Comparison of ENCODE assay signal across 1 cellular context in the genomic region with DNA sequence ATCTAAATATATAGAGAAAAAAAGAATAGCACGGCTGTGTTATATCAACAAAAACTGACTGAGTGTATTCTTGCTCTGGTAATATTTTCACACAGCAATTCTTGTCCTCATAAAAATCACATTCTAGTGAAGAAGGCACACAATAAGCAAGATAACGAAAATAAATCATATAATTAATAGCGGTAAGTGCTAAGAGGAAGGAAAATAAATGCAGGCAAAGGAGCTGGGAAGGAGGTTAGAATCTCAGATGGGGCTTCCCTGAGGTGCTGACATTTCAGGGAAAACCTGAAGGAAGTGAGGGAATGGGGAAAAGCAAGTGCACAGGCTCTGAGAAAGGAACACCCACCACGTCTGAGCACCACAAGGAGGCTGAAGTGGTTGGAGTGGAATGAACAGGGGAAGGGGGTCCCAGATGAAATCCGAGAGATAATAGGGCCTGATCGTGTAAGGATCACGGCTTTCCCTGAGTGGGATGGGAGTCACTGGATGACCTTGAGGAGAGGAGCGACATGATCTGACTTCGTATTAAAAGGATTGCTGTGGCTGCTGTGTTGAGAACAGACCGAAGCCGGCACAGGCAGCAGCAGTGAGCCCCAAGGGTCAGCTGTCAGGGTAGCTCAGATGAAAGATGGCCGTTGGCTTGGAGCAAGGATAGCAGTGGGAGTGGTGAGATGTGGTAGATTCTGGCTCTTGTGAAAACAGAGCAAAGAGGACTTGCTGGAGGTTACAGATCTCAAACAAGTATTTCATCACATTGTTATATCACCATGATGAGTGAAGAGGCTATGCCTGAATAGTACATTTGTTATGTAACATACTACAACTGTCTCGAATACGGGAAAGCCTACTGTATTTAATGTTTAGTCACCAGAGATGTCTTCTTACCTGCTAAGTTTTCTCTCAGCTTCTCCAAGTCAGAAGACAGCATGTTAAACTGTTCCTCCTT.
TF ChIP-seq lines count a peak whose summit lies in the region.

No MANE protein-coding gene starts in this region.

TF ChIP-seq in K562, 482 proteins besides CTCF, POLR2A, EP300 and RAD21 (continued from another document and continues in another):
- TF ChIP-seq, protein P1, sequence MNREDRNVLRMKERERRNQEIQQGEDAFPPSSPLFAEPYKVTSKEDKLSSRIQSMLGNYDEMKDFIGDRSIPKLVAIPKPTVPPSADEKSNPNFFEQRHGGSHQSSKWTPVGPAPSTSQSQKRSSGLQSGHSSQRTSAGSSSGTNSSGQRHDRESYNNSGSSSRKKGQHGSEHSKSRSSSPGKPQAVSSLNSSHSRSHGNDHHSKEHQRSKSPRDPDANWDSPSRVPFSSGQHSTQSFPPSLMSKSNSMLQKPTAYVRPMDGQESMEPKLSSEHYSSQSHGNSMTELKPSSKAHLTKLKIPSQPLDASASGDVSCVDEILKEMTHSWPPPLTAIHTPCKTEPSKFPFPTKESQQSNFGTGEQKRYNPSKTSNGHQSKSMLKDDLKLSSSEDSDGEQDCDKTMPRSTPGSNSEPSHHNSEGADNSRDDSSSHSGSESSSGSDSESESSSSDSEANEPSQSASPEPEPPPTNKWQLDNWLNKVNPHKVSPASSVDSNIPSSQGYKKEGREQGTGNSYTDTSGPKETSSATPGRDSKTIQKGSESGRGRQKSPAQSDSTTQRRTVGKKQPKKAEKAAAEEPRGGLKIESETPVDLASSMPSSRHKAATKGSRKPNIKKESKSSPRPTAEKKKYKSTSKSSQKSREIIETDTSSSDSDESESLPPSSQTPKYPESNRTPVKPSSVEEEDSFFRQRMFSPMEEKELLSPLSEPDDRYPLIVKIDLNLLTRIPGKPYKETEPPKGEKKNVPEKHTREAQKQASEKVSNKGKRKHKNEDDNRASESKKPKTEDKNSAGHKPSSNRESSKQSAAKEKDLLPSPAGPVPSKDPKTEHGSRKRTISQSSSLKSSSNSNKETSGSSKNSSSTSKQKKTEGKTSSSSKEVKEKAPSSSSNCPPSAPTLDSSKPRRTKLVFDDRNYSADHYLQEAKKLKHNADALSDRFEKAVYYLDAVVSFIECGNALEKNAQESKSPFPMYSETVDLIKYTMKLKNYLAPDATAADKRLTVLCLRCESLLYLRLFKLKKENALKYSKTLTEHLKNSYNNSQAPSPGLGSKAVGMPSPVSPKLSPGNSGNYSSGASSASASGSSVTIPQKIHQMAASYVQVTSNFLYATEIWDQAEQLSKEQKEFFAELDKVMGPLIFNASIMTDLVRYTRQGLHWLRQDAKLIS (CRISPR knock-in tag; IDR thresholded peaks at IDR 0.05) = no peak
- TF ChIP-seq ZNF699 (CRISPR knock-in tag; IDR thresholded peaks at IDR 0.05; ENCODE audit: insufficient replicate concordance) (no peak), HDAC2 (IDR thresholded peaks at IDR 0.05) (0 out of 2 replicates have a peak, but pooled peaks have one; percentile 46), ZBTB17 (CRISPR knock-in tag; IDR thresholded peaks at IDR 0.05) (0 out of 2 replicates have a peak, but pooled peaks have one; percentile 37), ETV1 (tag; conservative IDR thresholded peaks at IDR 0.05; ENCODE audit: low read depth) (no peak), XRCC5 (IDR thresholded peaks at IDR 0.05; ENCODE audit: low read depth, low read length) (no peak), ZNF445 (CRISPR knock-in tag; IDR thresholded peaks at IDR 0.05; ENCODE audit: low read depth) (no peak), CREB1 (IDR thresholded peaks at IDR 0.05) (no peak), CREB1 (CRISPR knock-in tag; IDR thresholded peaks at IDR 0.05) (no peak), ETV5 (CRISPR knock-in tag; IDR thresholded peaks at IDR 0.05; ENCODE audit: low read depth) (peak; percentile 43; the same call in 1 of the 2 replicates), ZNF583 (CRISPR knock-in tag; IDR thresholded peaks at IDR 0.05) (peak; percentile 84), RNF2 (IDR thresholded peaks at IDR 0.05) (peak; percentile 79; the same call in 1 of the 2 replicates), TCFL5 (CRISPR knock-in tag; conservative IDR thresholded peaks at IDR 0.05) (peak; percentile 66; the same call in 1 of the 2 replicates), BRCA1 (IDR thresholded peaks at IDR 0.05) (no peak), BRCA1 (CRISPR knock-in tag; IDR thresholded peaks at IDR 0.05) (no peak), FOSL1 (tag; conservative IDR thresholded peaks at IDR 0.05) (no peak), FOXJ3 (CRISPR knock-in tag; IDR thresholded peaks at IDR 0.05) (no peak), GABPB2 (CRISPR knock-in tag; conservative IDR thresholded peaks at IDR 0.05) (no peak), ZNF263 (CRISPR knock-in tag; IDR thresholded peaks at IDR 0.05; ENCODE audit: borderline replicate concordance) (peak; percentile 30; the same call in 1 of the 2 replicates), GTF2E2 (tag; IDR thresholded peaks at IDR 0.05) (0 out of 2 replicates have a peak, but pooled peaks have one; percentile 39), PHF20 (IDR thresholded peaks at IDR 0.05; ENCODE audit: partially characterized antibody) (no peak)
- TF ChIP-seq, protein P2, sequence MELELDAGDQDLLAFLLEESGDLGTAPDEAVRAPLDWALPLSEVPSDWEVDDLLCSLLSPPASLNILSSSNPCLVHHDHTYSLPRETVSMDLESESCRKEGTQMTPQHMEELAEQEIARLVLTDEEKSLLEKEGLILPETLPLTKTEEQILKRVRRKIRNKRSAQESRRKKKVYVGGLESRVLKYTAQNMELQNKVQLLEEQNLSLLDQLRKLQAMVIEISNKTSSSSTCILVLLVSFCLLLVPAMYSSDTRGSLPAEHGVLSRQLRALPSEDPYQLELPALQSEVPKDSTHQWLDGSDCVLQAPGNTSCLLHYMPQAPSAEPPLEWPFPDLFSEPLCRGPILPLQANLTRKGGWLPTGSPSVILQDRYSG (tag; conservative IDR thresholded peaks at IDR 0.05; ENCODE audit: low read depth) = no peak; the same call in 1 of the 2 replicates
- TF ChIP-seq, protein P3, sequence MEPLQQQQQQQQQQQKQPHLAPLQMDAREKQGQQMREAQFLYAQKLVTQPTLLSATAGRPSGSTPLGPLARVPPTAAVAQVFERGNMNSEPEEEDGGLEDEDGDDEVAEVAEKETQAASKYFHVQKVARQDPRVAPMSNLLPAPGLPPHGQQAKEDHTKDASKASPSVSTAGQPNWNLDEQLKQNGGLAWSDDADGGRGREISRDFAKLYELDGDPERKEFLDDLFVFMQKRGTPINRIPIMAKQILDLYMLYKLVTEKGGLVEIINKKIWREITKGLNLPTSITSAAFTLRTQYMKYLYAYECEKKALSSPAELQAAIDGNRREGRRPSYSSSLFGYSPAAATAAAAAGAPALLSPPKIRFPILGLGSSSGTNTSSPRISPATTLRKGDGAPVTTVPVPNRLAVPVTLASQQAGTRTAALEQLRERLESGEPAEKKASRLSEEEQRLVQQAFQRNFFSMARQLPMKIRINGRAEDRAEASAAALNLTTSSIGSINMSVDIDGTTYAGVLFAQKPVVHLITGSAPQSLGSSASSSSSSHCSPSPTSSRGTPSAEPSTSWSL (CRISPR knock-in tag; IDR thresholded peaks at IDR 0.05; ENCODE audit: borderline replicate concordance) = peak; percentile 58; the same call in 1 of the 2 replicates
- TF ChIP-seq, protein P4, sequence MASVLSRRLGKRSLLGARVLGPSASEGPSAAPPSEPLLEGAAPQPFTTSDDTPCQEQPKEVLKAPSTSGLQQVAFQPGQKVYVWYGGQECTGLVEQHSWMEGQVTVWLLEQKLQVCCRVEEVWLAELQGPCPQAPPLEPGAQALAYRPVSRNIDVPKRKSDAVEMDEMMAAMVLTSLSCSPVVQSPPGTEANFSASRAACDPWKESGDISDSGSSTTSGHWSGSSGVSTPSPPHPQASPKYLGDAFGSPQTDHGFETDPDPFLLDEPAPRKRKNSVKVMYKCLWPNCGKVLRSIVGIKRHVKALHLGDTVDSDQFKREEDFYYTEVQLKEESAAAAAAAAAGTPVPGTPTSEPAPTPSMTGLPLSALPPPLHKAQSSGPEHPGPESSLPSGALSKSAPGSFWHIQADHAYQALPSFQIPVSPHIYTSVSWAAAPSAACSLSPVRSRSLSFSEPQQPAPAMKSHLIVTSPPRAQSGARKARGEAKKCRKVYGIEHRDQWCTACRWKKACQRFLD (CRISPR knock-in tag; IDR thresholded peaks at IDR 0.05) = peak; percentile 81
- TF ChIP-seq, protein P5, sequence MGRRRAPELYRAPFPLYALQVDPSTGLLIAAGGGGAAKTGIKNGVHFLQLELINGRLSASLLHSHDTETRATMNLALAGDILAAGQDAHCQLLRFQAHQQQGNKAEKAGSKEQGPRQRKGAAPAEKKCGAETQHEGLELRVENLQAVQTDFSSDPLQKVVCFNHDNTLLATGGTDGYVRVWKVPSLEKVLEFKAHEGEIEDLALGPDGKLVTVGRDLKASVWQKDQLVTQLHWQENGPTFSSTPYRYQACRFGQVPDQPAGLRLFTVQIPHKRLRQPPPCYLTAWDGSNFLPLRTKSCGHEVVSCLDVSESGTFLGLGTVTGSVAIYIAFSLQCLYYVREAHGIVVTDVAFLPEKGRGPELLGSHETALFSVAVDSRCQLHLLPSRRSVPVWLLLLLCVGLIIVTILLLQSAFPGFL (CRISPR knock-in tag; IDR thresholded peaks at IDR 0.05) = no peak
- TF ChIP-seq, protein P6, sequence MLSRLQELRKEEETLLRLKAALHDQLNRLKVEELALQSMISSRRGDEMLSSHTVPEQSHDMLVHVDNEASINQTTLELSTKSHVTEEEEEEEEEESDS (CRISPR knock-in tag; IDR thresholded peaks at IDR 0.05) = no peak
- TF ChIP-seq, protein P7, sequence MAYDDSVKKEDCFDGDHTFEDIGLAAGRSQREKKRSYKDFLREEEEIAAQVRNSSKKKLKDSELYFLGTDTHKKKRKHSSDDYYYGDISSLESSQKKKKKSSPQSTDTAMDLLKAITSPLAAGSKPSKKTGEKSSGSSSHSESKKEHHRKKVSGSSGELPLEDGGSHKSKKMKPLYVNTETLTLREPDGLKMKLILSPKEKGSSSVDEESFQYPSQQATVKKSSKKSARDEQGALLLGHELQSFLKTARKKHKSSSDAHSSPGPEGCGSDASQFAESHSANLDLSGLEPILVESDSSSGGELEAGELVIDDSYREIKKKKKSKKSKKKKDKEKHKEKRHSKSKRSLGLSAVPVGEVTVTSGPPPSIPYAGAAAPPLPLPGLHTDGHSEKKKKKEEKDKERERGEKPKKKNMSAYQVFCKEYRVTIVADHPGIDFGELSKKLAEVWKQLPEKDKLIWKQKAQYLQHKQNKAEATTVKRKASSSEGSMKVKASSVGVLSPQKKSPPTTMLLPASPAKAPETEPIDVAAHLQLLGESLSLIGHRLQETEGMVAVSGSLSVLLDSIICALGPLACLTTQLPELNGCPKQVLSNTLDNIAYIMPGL (CRISPR knock-in tag; IDR thresholded peaks at IDR 0.05) = no peak
- TF ChIP-seq, protein P8, sequence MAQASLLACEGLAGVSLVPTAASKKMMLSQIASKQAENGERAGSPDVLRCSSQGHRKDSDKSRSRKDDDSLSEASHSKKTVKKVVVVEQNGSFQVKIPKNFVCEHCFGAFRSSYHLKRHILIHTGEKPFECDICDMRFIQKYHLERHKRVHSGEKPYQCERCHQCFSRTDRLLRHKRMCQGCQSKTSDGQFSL (CRISPR knock-in tag; IDR thresholded peaks at IDR 0.05) = no peak
- TF ChIP-seq, protein P8 (tag; IDR thresholded peaks at IDR 0.05) = peak in 1 of 2 experiments; percentile 22; a peak in 1 of 4 replicates
- TF ChIP-seq, protein P9, sequence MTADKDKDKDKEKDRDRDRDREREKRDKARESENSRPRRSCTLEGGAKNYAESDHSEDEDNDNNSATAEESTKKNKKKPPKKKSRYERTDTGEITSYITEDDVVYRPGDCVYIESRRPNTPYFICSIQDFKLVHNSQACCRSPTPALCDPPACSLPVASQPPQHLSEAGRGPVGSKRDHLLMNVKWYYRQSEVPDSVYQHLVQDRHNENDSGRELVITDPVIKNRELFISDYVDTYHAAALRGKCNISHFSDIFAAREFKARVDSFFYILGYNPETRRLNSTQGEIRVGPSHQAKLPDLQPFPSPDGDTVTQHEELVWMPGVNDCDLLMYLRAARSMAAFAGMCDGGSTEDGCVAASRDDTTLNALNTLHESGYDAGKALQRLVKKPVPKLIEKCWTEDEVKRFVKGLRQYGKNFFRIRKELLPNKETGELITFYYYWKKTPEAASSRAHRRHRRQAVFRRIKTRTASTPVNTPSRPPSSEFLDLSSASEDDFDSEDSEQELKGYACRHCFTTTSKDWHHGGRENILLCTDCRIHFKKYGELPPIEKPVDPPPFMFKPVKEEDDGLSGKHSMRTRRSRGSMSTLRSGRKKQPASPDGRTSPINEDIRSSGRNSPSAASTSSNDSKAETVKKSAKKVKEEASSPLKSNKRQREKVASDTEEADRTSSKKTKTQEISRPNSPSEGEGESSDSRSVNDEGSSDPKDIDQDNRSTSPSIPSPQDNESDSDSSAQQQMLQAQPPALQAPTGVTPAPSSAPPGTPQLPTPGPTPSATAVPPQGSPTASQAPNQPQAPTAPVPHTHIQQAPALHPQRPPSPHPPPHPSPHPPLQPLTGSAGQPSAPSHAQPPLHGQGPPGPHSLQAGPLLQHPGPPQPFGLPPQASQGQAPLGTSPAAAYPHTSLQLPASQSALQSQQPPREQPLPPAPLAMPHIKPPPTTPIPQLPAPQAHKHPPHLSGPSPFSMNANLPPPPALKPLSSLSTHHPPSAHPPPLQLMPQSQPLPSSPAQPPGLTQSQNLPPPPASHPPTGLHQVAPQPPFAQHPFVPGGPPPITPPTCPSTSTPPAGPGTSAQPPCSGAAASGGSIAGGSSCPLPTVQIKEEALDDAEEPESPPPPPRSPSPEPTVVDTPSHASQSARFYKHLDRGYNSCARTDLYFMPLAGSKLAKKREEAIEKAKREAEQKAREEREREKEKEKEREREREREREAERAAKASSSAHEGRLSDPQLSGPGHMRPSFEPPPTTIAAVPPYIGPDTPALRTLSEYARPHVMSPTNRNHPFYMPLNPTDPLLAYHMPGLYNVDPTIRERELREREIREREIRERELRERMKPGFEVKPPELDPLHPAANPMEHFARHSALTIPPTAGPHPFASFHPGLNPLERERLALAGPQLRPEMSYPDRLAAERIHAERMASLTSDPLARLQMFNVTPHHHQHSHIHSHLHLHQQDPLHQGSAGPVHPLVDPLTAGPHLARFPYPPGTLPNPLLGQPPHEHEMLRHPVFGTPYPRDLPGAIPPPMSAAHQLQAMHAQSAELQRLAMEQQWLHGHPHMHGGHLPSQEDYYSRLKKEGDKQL (CRISPR knock-in tag; IDR thresholded peaks at IDR 0.05; ENCODE audit: borderline replicate concordance) = no peak
- TF ChIP-seq, protein P10, sequence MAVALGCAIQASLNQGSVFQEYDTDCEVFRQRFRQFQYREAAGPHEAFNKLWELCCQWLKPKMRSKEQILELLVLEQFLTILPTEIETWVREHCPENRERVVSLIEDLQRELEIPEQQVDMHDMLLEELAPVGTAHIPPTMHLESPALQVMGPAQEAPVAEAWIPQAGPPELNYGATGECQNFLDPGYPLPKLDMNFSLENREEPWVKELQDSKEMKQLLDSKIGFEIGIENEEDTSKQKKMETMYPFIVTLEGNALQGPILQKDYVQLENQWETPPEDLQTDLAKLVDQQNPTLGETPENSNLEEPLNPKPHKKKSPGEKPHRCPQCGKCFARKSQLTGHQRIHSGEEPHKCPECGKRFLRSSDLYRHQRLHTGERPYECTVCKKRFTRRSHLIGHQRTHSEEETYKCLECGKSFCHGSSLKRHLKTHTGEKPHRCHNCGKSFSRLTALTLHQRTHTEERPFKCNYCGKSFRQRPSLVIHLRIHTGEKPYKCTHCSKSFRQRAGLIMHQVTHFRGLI (CRISPR knock-in tag; IDR thresholded peaks at IDR 0.05) = 0 out of 2 replicates have a peak, but pooled peaks have one; percentile 29
